ENCODE assay signal across 30 cellular contexts in the genomic region with DNA sequence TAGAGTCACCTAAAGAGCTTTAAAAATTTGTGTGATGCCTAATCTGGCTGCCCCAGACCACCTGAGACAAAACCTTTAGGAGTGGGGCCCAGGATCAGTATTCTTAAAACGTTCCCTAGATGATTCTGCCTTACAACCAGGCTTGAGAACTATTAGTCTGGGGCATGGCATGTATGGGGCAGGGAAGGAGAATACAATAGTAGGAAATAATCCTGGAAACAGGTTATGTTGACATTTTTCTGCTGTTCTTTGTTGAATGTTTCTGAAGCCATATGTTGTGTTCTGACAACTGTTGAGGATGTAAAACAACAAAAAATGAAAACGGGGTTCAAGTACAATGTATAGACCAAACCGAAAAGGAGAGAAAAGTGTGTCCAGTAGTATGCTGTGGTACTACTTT.
"Had no signal": no experiment of that assay in that cellular context is flagged by ENCODE, and none has a peak within 500 bp of the region (broad histone marks: within the 10 kb centered on the region; RNA-seq: fewer than 3 reads in every experiment).

No MANE protein-coding gene starts in this region.

- H3K27ac ChIP-seq: brain microvascular endothelial cell, cardiac muscle cell, SK-N-MC, VCaP had no signal

- H3K27ac Mint-ChIP-seq: activated CD4-positive, alpha-beta memory T cell treated with anti-CD3 and anti-CD28 coated beads, Interleukin-2, amount 10 ng/mL, durations not matched to agents 7 days and 5 days; activated naive CD4-positive, alpha-beta T cell treated with anti-CD3 and anti-CD28 coated beads for 36 hours; activated naive CD8-positive, alpha-beta T cell; activated T-helper 17 cell treated with anti-CD3 and anti-CD28 coated beads, Interleukin-2, amount 50 U/mL, for 72 hours; T-cell had no signal

- H3K27me3 ChIP-seq: brain microvascular endothelial cell, cardiac muscle cell, MG63 had no signal

- H3K36me3 ChIP-seq: brain microvascular endothelial cell had no signal

- H3K4me3 Mint-ChIP-seq: activated CD4-positive, alpha-beta memory T cell treated with anti-CD3 and anti-CD28 coated beads, Interleukin-2, amount 10 ng/mL, durations not matched to agents 7 days and 5 days; activated naive CD4-positive, alpha-beta T cell treated with anti-CD3 and anti-CD28 coated beads for 36 hours had no signal

- H3K4me3 ChIP-seq: cardiac muscle cell, MG63, SK-N-MC had no signal

- H3K27me3 Mint-ChIP-seq: activated CD4-positive, alpha-beta memory T cell treated with anti-CD3 and anti-CD28 coated beads, Interleukin-2, amount 10 ng/mL, durations not matched to agents 7 days and 5 days; activated naive CD8-positive, alpha-beta T cell; activated T-helper 17 cell treated with anti-CD3 and anti-CD28 coated beads, Interleukin-2, amount 50 U/mL, for 72 hours; T-cell had no signal

- ATAC-seq: activated T-helper 17 cell treated with anti-CD3 and anti-CD28 coated beads, Interleukin-2, amount 50 U/mL, for 72 hours; Panc1; Right ventricle myocardium inferior; T-cell had no signal

- H3K9me3 Mint-ChIP-seq: activated CD4-positive, alpha-beta memory T cell treated with anti-CD3 and anti-CD28 coated beads, Interleukin-2, amount 10 ng/mL, durations not matched to agents 7 days and 5 days; activated naive CD4-positive, alpha-beta T cell treated with anti-CD3 and anti-CD28 coated beads for 36 hours; activated T-helper 17 cell treated with anti-CD3 and anti-CD28 coated beads, Interleukin-2, amount 50 U/mL, for 72 hours; T-cell had no signal

- DNase-seq: activated CD4-positive, alpha-beta memory T cell treated with anti-CD3 and anti-CD28 coated beads, Interleukin-2, amount 10 ng/mL, durations not matched to agents 7 days and 5 days; activated CD4-positive, alpha-beta T cell treated with anti-CD3 and anti-CD28 coated beads, Interleukin-2, amount 50 U/mL, for 1 hour; activated CD4-positive, CD25-positive, alpha-beta regulatory T cell; activated gamma-delta T cell; activated naive CD4-positive, alpha-beta T cell treated with anti-CD3 and anti-CD28 coated beads for 36 hours; activated T-cell treated with anti-CD3 and anti-CD28 coated beads for 4 hours; activated T-cell treated with anti-CD3 and anti-CD28 coated beads, Interleukin-2, amount 50 U/mL, for 48 hours; amygdala; brain microvascular endothelial cell; KG1; MG63; MV-4-11; NCI-H1105; NCI-H1436 treated with DMSO at 0.1 percent for 48 hours; NCI-H187; NCI-H2081 treated with DMSO at 0.1 percent for 48 hours; NCI-H2171; NCI-H226; NCI-H526 treated with DMSO at 0.1 percent for 48 hours; NCI-H82; OCI-M1; RPMI8226; T-cell had no signal
